In genomic region chr1:32372149-32372756, GRCh38 we compare ENCODE assay signal across 11 cellular contexts. TPM values are rescaled to one million over a fixed set of nuclear protein-coding genes. Genes with fewer than 3 reads are reported as not detected.
A peak's percentile ranks its signal among the peaks of the same experiment; 100 is the strongest.
DNase-seq lines count a peak whose midpoint lies in the region; ATAC-seq and TF ChIP-seq lines count a peak whose summit lies in the region.
"Had no signal": no experiment of that assay in that cellular context is flagged by ENCODE, and none has a peak within 500 bp of the region (broad histone marks: within the 10 kb centered on the region; RNA-seq: fewer than 3 reads in every experiment).

No MANE protein-coding gene starts in this region.

- H3K4me1 ChIP-seq in right lobe of liver, result no peaks in the 10 kb centered on the region
- H3K4me1 ChIP-seq: prostate gland had no signal

- H3K27me3 ChIP-seq in right lobe of liver (no peaks in the 10 kb centered on the region), H7 (ENCODE audit: control insufficient read depth, insufficient read depth, low read length) (no peaks in the 10 kb centered on the region)

- H3K36me3 ChIP-seq in right lobe of liver (peaks cover 0 to 89% (median 35%) of the 10 kb centered on the region in 4 donors), H7 (replicated peaks; ENCODE audit: control insufficient read depth, insufficient read depth, low read length) (peaks cover 28% of the 10 kb centered on the region)

- DNase-seq in GM12864 (ENCODE audit: low read depth) (peak; percentile 30), NAMALWA (ENCODE audit: low spot score) (peak; percentile 42), activated T-cell treated with anti-CD3 and anti-CD28 coated beads for 4 hours (peak; percentile 22), right lobe of liver (no peak), H7 (no peak), sciatic nerve (ENCODE audit: low spot score) (no peak), substantia nigra (lab: John Stamatoyannopoulos, UW) (no peak)
- DNase-seq: NCI-H2171 had no signal

- TF ChIP-seq CTCF in GM12864 (IDR thresholded peaks at IDR 0.05; ENCODE audit: low read depth, low read length, missing control alignments), result peak; percentile 27
- TF ChIP-seq CTCF in right lobe of liver (IDR thresholded peaks at IDR 0.05), result no peak

- no peak for TF ChIP-seq POLR2A in right lobe of liver (IDR thresholded peaks at IDR 0.05)

- ATAC-seq in right lobe of liver (peak; percentile 31 to 58 (median 41)), sciatic nerve (no peak), HG02759 (IDR thresholded peaks at IDR 0.05; ENCODE audit: unreplicated experiment) (no peak)

- H3K9me3 ChIP-seq in right lobe of liver, result no peaks in the 10 kb centered on the region
- H3K9me3 ChIP-seq: prostate gland, thoracic aorta had no signal

- H3K4me3 ChIP-seq in GM12864 (ENCODE audit: low read depth, low read length) (no peak overlapping the region), right lobe of liver (no peak overlapping the region), H7 (ENCODE audit: insufficient read depth, low read depth, low read length) (no peak overlapping the region)
- H3K4me3 ChIP-seq: prostate gland, thoracic aorta had no signal

- intact Hi-C loops in right lobe of liver (cut with DNase I), result no loop called here
- intact Hi-C loops in sciatic nerve (cut with DNase I), result no loop called here

- 78% methylated on average over 4 of the region's 5 CpGs for WGBS in right lobe of liver (ENCODE audit: insufficient coverage, low coverage, low lambda C conversion rate, missing lambda C conversion rate)

- H3K27ac ChIP-seq in right lobe of liver (no peak overlapping the region), substantia nigra (ENCODE audit: low read depth, low read length, poor library complexity, severe bottlenecking) (no peak overlapping the region)
- H3K27ac ChIP-seq: prostate gland, thoracic aorta had no signal

RNA-seq across cellular contexts. Expression of gene TSSK3, which starts 9.9 kb away (rescaled TPM):
- total RNA-seq in right lobe of liver, result 1 to 10 TPM in 2 of 6 experiments, under 1 TPM in 4; 0.49 to 1.6 (median 0.85) TPM
- total RNA-seq in H7 (2014; rRNA removed; shearing (Covaris generic)), result 1.2 and 3.7 TPM in 2 replicates
- 5.1 TPM for total RNA-seq in sciatic nerve

RNA-seq across cellular contexts. Expression of gene FAM229A, which starts 10.0 kb away (rescaled TPM):
- total RNA-seq in right lobe of liver, result 1 to 10 TPM; 1.3 to 7.8 (median 5.3) TPM
- total RNA-seq in H7 (2014; rRNA removed; shearing (Covaris generic)), result 4.0 and 8.2 TPM in 2 replicates
- 12.0 TPM for total RNA-seq in sciatic nerve

RNA-seq across cellular contexts. Expression of gene BSDC1, which starts 22.0 kb away (rescaled TPM):
- total RNA-seq in right lobe of liver, result 10 to 100 TPM; 44.5 to 73.1 (median 62.1) TPM
- 91.5 and 97.8 TPM in 2 replicates for total RNA-seq in H7 (2014; rRNA removed; shearing (Covaris generic))
- total RNA-seq in sciatic nerve, result 83.1 TPM

RNA-seq across cellular contexts. Expression of gene MARCKSL1, which starts 36.2 kb away (rescaled TPM):
- total RNA-seq in right lobe of liver (10 to 100 TPM in 5 of 6 experiments, 1 to 10 TPM in 1; 10.0 to 24.4 (median 14.2) TPM), sciatic nerve (126 TPM)
- 478 and 603 TPM in 2 replicates for total RNA-seq in H7 (2014; rRNA removed; shearing (Covaris generic))

Comparison
In these comparisons a context has a peak if more than half of its experiments do, and no peak if none do; other contexts are left out.
1. DNase-seq: peak in GM12864 (single experiment), NAMALWA (single experiment) and activated T-cell treated with anti-CD3 and anti-CD28 coated beads for 4 hours (single experiment); none in right lobe of liver (0 of 3), H7 (single experiment), sciatic nerve (single experiment) and substantia nigra (0 of 49).
2. ATAC-seq: peak in right lobe of liver (4 of 4); none in sciatic nerve (single experiment) and HG02759 (single experiment).